23 cellular contexts compared by ENCODE assay signal in genomic region chrX:31461266-31461665, GRCh38.
DNase-seq lines count a peak whose midpoint lies in the region; ATAC-seq, FAIRE-seq and TF ChIP-seq lines count a peak whose summit lies in the region.
"Had no signal": no experiment of that assay in that cellular context is flagged by ENCODE, and none has a peak within 500 bp of the region (broad histone marks: within the 10 kb centered on the region; RNA-seq: fewer than 3 reads in every experiment).

No MANE protein-coding gene starts in this region.

- no peak overlapping the region for H3K27ac ChIP-seq in A549
- H3K27ac ChIP-seq in foreskin keratinocyte: no peak overlapping the region
- H3K27ac ChIP-seq in CD8-positive, alpha-beta T cell (ENCODE audit: low read depth, low read length): no peak overlapping the region
- H3K27ac ChIP-seq: BLaER1 treated with 17β-estradiol and CSF1 and Interleukin-3, amounts not matched to agents 10 nM and 100 nM; C4-2B had no signal

- H3K4me1 ChIP-seq in A549 (no peaks in the 10 kb centered on the region), foreskin keratinocyte (peaks cover 4% of the 10 kb centered on the region)
- no peaks in the 10 kb centered on the region for H3K4me1 ChIP-seq in CD8-positive, alpha-beta T cell (ENCODE audit: insufficient read depth, low read length)
- H3K4me1 ChIP-seq: Caco-2 had no signal

- H3K36me3 Mint-ChIP-seq in CD8-positive, alpha-beta T cell: no peaks in the 10 kb centered on the region
- H3K36me3 Mint-ChIP-seq: CD8-positive, alpha-beta memory T cell had no signal

- H3K4me3 ChIP-seq in A549: no peak overlapping the region
- H3K4me3 ChIP-seq in bronchial epithelial cell (ENCODE audit: low read depth, low read length): no peak overlapping the region
- no peak overlapping the region for H3K4me3 ChIP-seq in CD8-positive, alpha-beta T cell (ENCODE audit: low read depth, low read length)
- H3K4me3 ChIP-seq: BLaER1 treated with 17β-estradiol and CSF1 and Interleukin-3, amounts not matched to agents 10 nM and 100 nM; GM12878 had no signal

- intact Hi-C loops in CD8-positive, alpha-beta T cell (cut with DNase I, micrococcal nuclease): no loop called here

- no peak overlapping the region for H3K4me2 ChIP-seq in A549
- H3K4me2 ChIP-seq: BLaER1 treated with 17β-estradiol and CSF1 and Interleukin-3, amounts not matched to agents 10 nM and 100 nM had no signal

- no peaks in the 10 kb centered on the region for H3K9me3 ChIP-seq in A549
- H3K9me3 ChIP-seq in CD8-positive, alpha-beta T cell (ENCODE audit: low read length): no peaks in the 10 kb centered on the region
- H3K9me3 ChIP-seq: Caco-2 had no signal

- ATAC-seq in A549 (no peak), foreskin keratinocyte (no peak)
- ATAC-seq in CD8-positive, alpha-beta T cell: no peak
- ATAC-seq: GM12878 had no signal

- H3K27ac Mint-ChIP-seq in CD8-positive, alpha-beta T cell: no peak overlapping the region
- H3K27ac Mint-ChIP-seq: B cell; CD4-positive, alpha-beta T cell; CD8-positive, alpha-beta memory T cell had no signal

- H3K4me1 Mint-ChIP-seq in CD8-positive, alpha-beta T cell (ENCODE audit: low read depth): no peaks in the 10 kb centered on the region
- H3K4me1 Mint-ChIP-seq: B cell; CD8-positive, alpha-beta memory T cell had no signal

- no peaks in the 10 kb centered on the region for H3K9me3 Mint-ChIP-seq in CD8-positive, alpha-beta T cell
- H3K9me3 Mint-ChIP-seq: CD4-positive, alpha-beta T cell had no signal

- H3K36me3 ChIP-seq in bronchial epithelial cell (ENCODE audit: control insufficient read depth, insufficient read depth, low read length): no peaks in the 10 kb centered on the region
- H3K36me3 ChIP-seq in CD8-positive, alpha-beta T cell (ENCODE audit: insufficient read depth, low read length): no peaks in the 10 kb centered on the region
- H3K36me3 ChIP-seq: BLaER1 treated with 17β-estradiol and CSF1 and Interleukin-3, amounts not matched to agents 10 nM and 100 nM had no signal

- no peak for DNase-seq in A549 (ENCODE audit: low read depth in 1 of 2, low spot score in 1 of 2)
- peak; percentile 65 for DNase-seq in bronchial epithelial cell (ENCODE audit: low read depth)
- DNase-seq in foreskin keratinocyte: peak; percentile 28 to 51
- DNase-seq in NCI-H187 treated with DMSO at 0.1 percent for 48 hours (lab: John Stamatoyannopoulos, UW): no peak
- no peak for DNase-seq in germinal center (ENCODE audit: low spot score)
- DNase-seq in COR-L47 (lab: John Stamatoyannopoulos, UW): no peak
- DNase-seq in CD8-positive, alpha-beta T cell: no peak
- DNase-seq: 8988T; AML-193; Caco-2; Calu3; CD4-positive, alpha-beta T cell; CD8-positive, alpha-beta memory T cell; DMS79 treated with DMSO at 0.1 percent for 48 hours; GDM1 had no signal

- H3K4me3 Mint-ChIP-seq in CD8-positive, alpha-beta T cell: no peak overlapping the region
- H3K4me3 Mint-ChIP-seq: B cell; CD4-positive, alpha-beta T cell; CD8-positive, alpha-beta memory T cell had no signal

- no peak for TF ChIP-seq EP300 in A549 (IDR thresholded peaks at IDR 0.05)

- no peaks in the 10 kb centered on the region for H3K27me3 ChIP-seq in bronchial epithelial cell (ENCODE audit: control insufficient read depth, insufficient read depth, low read length)
- H3K27me3 ChIP-seq in foreskin keratinocyte: no peaks in the 10 kb centered on the region
- no peaks in the 10 kb centered on the region for H3K27me3 ChIP-seq in CD8-positive, alpha-beta T cell (ENCODE audit: insufficient read depth, low read length)

- POLR2A ChIA-PET in A549 (lab: Yijun Ruan, JAX): no interaction called here
- POLR2A ChIA-PET in CD8-positive, alpha-beta T cell (lab: Charles Lee): no interaction called here

- no peak for TF ChIP-seq RAD21 in A549 (conservative IDR thresholded peaks at IDR 0.05 in 1 of 2, IDR thresholded peaks at IDR 0.05 in 1 of 2)

- TF ChIP-seq CTCF in A549 (IDR thresholded peaks at IDR 0.05) (no peak), bronchial epithelial cell (IDR thresholded peaks at IDR 0.05; ENCODE audit: insufficient read depth, low read length, severe bottlenecking) (no peak), foreskin keratinocyte (conservative IDR thresholded peaks at IDR 0.05) (no peak)
- no peak for TF ChIP-seq CTCF in CD8-positive, alpha-beta T cell (IDR thresholded peaks at IDR 0.05)

- CTCF ChIA-PET in A549 (lab: Yijun Ruan, JAX): no interaction called here
- CTCF ChIA-PET in CD8-positive, alpha-beta T cell (lab: Charles Lee): no interaction called here

- peak; percentile 36 for FAIRE-seq in A549 (lab: Jason Lieb, UNC)
- peak; percentile 8 for FAIRE-seq in G401.6 (lab: Jason Lieb, UNC)
- FAIRE-seq in bronchial epithelial cell (lab: Jason Lieb, UNC): no peak
- FAIRE-seq: A204.1, GM12878, GM12892, GM18507 had no signal

- TF ChIP-seq POLR2A in A549 (IDR thresholded peaks at IDR 0.05; ENCODE audit: low read length): no peak

- H3K27me3 Mint-ChIP-seq in CD8-positive, alpha-beta T cell (ENCODE audit: low read depth): peaks cover 2% of the 10 kb centered on the region
- H3K27me3 Mint-ChIP-seq: B cell; CD4-positive, alpha-beta T cell; CD8-positive, alpha-beta memory T cell had no signal

TF ChIP-seq in A549, 52 proteins besides CTCF, POLR2A, EP300 and RAD21:
- TF ChIP-seq ESRRA (IDR thresholded peaks at IDR 0.05; ENCODE audit: borderline replicate concordance, low read length): no peak

Comparison
In these comparisons a context has a peak if more than half of its experiments do, and no peak if none do; other contexts are left out.
1. DNase-seq: peak in bronchial epithelial cell (single experiment) and foreskin keratinocyte (2 of 2); none in A549 (0 of 2), NCI-H187 treated with DMSO at 0.1 percent for 48 hours (single experiment), germinal center (single experiment), COR-L47 (single experiment) and CD8-positive, alpha-beta T cell (0 of 7).